ENCODE assay signal across 17 cellular contexts in genomic region chr9:94903961-94904421, GRCh38.
DNase-seq lines count a peak whose midpoint lies in the region; ATAC-seq and TF ChIP-seq lines count a peak whose summit lies in the region.
"Had no signal": no experiment of that assay in that cellular context is flagged by ENCODE, and none has a peak within 500 bp of the region (broad histone marks: within the 10 kb centered on the region; RNA-seq: fewer than 3 reads in every experiment).

No MANE protein-coding gene starts in this region.

- H3K4me3 Mint-ChIP-seq in brain = peak overlapping the region in 2 of 5 experiments; percentile 14 to 43
- H3K4me3 Mint-ChIP-seq in activated T-helper 17 cell treated with anti-CD3 and anti-CD28 coated beads, Interleukin-2, amount 50 U/mL, for 72 hours = no peak overlapping the region
- H3K4me3 Mint-ChIP-seq in activated T-cell treated with anti-CD3 and anti-CD28 coated beads, Interleukin-2, amount 50 U/mL, for 72 hours = no peak overlapping the region

- ATAC-seq in right cardiac atrium = no peak
- ATAC-seq in activated T-helper 17 cell treated with anti-CD3 and anti-CD28 coated beads, Interleukin-2, amount 50 U/mL, for 72 hours (replicated peaks) = no peak
- ATAC-seq in activated T-cell treated with anti-CD3 and anti-CD28 coated beads, Interleukin-2, amount 50 U/mL, for 72 hours (replicated peaks in 1 of 2) = no peak
- ATAC-seq: psoas muscle, upper lobe of right lung had no signal

- intact Hi-C loops in right cardiac atrium (cut with DNase I) (no loop called here), thyroid gland (cut with DNase I) (no loop called here)

- peaks cover 74% of the 10 kb centered on the region for H3K4me1 Mint-ChIP-seq in brain
- peaks cover 23% of the 10 kb centered on the region for H3K4me1 Mint-ChIP-seq in activated T-helper 17 cell treated with anti-CD3 and anti-CD28 coated beads, Interleukin-2, amount 50 U/mL, for 72 hours
- H3K4me1 Mint-ChIP-seq in activated T-cell treated with anti-CD3 and anti-CD28 coated beads, Interleukin-2, amount 50 U/mL, for 72 hours (ENCODE audit: low read depth) = peaks cover 24% of the 10 kb centered on the region

- H3K27me3 Mint-ChIP-seq in brain = peaks cover 7% of the 10 kb centered on the region
- H3K27me3 Mint-ChIP-seq in activated T-helper 17 cell treated with anti-CD3 and anti-CD28 coated beads, Interleukin-2, amount 50 U/mL, for 72 hours = no peaks in the 10 kb centered on the region
- H3K27me3 Mint-ChIP-seq in activated T-cell treated with anti-CD3 and anti-CD28 coated beads, Interleukin-2, amount 50 U/mL, for 72 hours (ENCODE audit: low read depth) = no peaks in the 10 kb centered on the region

- H3K27ac ChIP-seq in cardiac muscle cell = peak overlapping the region; percentile 38
- no peak overlapping the region for H3K27ac ChIP-seq in right cardiac atrium (ENCODE audit: low read length)
- H3K27ac ChIP-seq in thyroid gland = no peak overlapping the region
- H3K27ac ChIP-seq: breast epithelium, HL-60, psoas muscle, upper lobe of right lung, VCaP had no signal

- DNase-seq in cardiac muscle cell (ENCODE audit: low read depth in 1 of 2, low spot score in 1 of 2) (no peak), right cardiac atrium (no peak), myocyte (ENCODE audit: low read depth) (peak; percentile 57), thyroid gland (no peak), DMS53 (lab: John Stamatoyannopoulos, UW) (no peak)
- DNase-seq in activated T-cell treated with anti-CD3 and anti-CD28 coated beads, Interleukin-2, amount 50 U/mL, for 72 hours = no peak
- DNase-seq: activated gamma-delta T cell treated with Interleukin-2 at 50 U/mL for 16 hours, Caco-2, NCI-H1694 treated with DMSO at 0.1 percent for 48 hours, NCI-H510A, psoas muscle, upper lobe of right lung had no signal

- peaks cover 62% of the 10 kb centered on the region for H3K4me1 ChIP-seq in cardiac muscle cell (ENCODE audit: low read depth)
- peaks cover 11% of the 10 kb centered on the region for H3K4me1 ChIP-seq in right cardiac atrium (ENCODE audit: control insufficient read depth, insufficient read depth, low read length)
- peaks cover 6 to 33% of the 10 kb centered on the region in 2 donors for H3K4me1 ChIP-seq in thyroid gland
- H3K4me1 ChIP-seq: breast epithelium had no signal

- peaks cover 7% of the 10 kb centered on the region for H3K36me3 Mint-ChIP-seq in brain
- H3K36me3 Mint-ChIP-seq in activated T-helper 17 cell treated with anti-CD3 and anti-CD28 coated beads, Interleukin-2, amount 50 U/mL, for 72 hours (ENCODE audit: low read depth) = no peaks in the 10 kb centered on the region
- H3K36me3 Mint-ChIP-seq in activated T-cell treated with anti-CD3 and anti-CD28 coated beads, Interleukin-2, amount 50 U/mL, for 72 hours (ENCODE audit: insufficient read depth in 2 of 2) = no peaks in the 10 kb centered on the region

- 90% methylated on average over 2 of the region's 2 CpGs for WGBS in right cardiac atrium
- 90 to 99% methylated on average over 2 of the region's 2 CpGs for WGBS in thyroid gland, 2 donors

- no peaks in the 10 kb centered on the region for H3K9me3 Mint-ChIP-seq in brain
- no peaks in the 10 kb centered on the region for H3K9me3 Mint-ChIP-seq in activated T-helper 17 cell treated with anti-CD3 and anti-CD28 coated beads, Interleukin-2, amount 50 U/mL, for 72 hours
- H3K9me3 Mint-ChIP-seq in activated T-cell treated with anti-CD3 and anti-CD28 coated beads, Interleukin-2, amount 50 U/mL, for 72 hours = no peaks in the 10 kb centered on the region

- H3K9me3 ChIP-seq in cardiac muscle cell (ENCODE audit: low read depth) = no peaks in the 10 kb centered on the region
- no peaks in the 10 kb centered on the region for H3K9me3 ChIP-seq in right cardiac atrium (ENCODE audit: control insufficient read depth, low read length)
- no peaks in the 10 kb centered on the region for H3K9me3 ChIP-seq in thyroid gland
- H3K9me3 ChIP-seq: breast epithelium, Caco-2, psoas muscle, upper lobe of right lung had no signal

- H3K27ac Mint-ChIP-seq in brain = peak overlapping the region in 3 of 5 experiments; percentile 31 to 84 (median 70)
- no peak overlapping the region for H3K27ac Mint-ChIP-seq in activated T-helper 17 cell treated with anti-CD3 and anti-CD28 coated beads, Interleukin-2, amount 50 U/mL, for 72 hours
- H3K27ac Mint-ChIP-seq in activated T-cell treated with anti-CD3 and anti-CD28 coated beads, Interleukin-2, amount 50 U/mL, for 72 hours = no peak overlapping the region

- TF ChIP-seq POLR2A in thyroid gland (IDR thresholded peaks at IDR 0.05) = no peak

- H3K27me3 ChIP-seq in cardiac muscle cell = no peaks in the 10 kb centered on the region
- no peaks in the 10 kb centered on the region for H3K27me3 ChIP-seq in right cardiac atrium (ENCODE audit: control insufficient read depth, insufficient read depth)
- H3K27me3 ChIP-seq in thyroid gland = no peaks in the 10 kb centered on the region
- H3K27me3 ChIP-seq: breast epithelium, upper lobe of right lung had no signal

- no peak for TF ChIP-seq CTCF in cardiac muscle cell (IDR thresholded peaks at IDR 0.05; ENCODE audit: low read depth, low read length)
- no peak for TF ChIP-seq CTCF in brain (conservative IDR thresholded peaks at IDR 0.05)
- no peak for TF ChIP-seq CTCF in thyroid gland (IDR thresholded peaks at IDR 0.05)

- H3K36me3 ChIP-seq in cardiac muscle cell (no peaks in the 10 kb centered on the region), thyroid gland (no peaks in the 10 kb centered on the region)
- H3K36me3 ChIP-seq: breast epithelium, upper lobe of right lung had no signal

- no peak overlapping the region for H3K4me3 ChIP-seq in cardiac muscle cell
- no peak overlapping the region for H3K4me3 ChIP-seq in right cardiac atrium (ENCODE audit: low read length)
- H3K4me3 ChIP-seq in thyroid gland (replicated peaks in 1 of 3) = no peak overlapping the region
- H3K4me3 ChIP-seq: breast epithelium, psoas muscle, upper lobe of right lung had no signal

Comparison
In these comparisons a context has a peak if more than half of its experiments do, and no peak if none do; other contexts are left out.
1. H3K27ac Mint-ChIP-seq: peak in brain (3 of 5); none in activated T-helper 17 cell treated with anti-CD3 and anti-CD28 coated beads, Interleukin-2, amount 50 U/mL, for 72 hours (single experiment) and activated T-cell treated with anti-CD3 and anti-CD28 coated beads, Interleukin-2, amount 50 U/mL, for 72 hours (single experiment).